In the genomic region with DNA sequence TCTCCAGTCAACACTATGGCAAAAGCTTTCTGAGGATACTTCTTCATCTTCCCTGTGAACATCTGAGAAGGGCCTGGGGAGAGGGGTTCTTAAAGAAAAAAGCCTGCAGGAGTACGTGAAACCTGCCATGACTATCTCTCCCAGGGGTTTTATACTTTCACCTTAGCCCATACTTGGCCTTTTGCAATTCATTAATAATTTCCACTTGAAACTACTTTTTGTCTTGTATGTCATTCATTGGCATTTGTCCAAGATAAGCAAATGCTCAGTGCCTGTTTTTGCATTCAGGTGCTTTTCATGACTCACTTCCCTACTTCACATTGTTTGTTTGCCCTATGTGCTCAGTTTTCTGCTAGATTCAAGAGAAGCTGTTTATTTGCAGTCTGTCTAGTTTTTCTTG, we compare ENCODE assay signal across 9 cellular contexts.
A peak's percentile ranks its signal among the peaks of the same experiment; 100 is the strongest.
DNase-seq lines count a peak whose midpoint lies in the region; ATAC-seq and TF ChIP-seq lines count a peak whose summit lies in the region.
"Had no signal": no experiment of that assay in that cellular context is flagged by ENCODE, and none has a peak within 500 bp of the region (broad histone marks: within the 10 kb centered on the region; RNA-seq: fewer than 3 reads in every experiment).

No MANE protein-coding gene starts in this region.

- peak; percentile 92 for ATAC-seq in HG03064 (IDR thresholded peaks at IDR 0.05; ENCODE audit: low read depth, unreplicated experiment)

- peaks cover 5% of the 10 kb centered on the region for H3K9me3 Mint-ChIP-seq in activated CD4-positive, alpha-beta memory T cell treated with anti-CD3 and anti-CD28 coated beads, Interleukin-2, amount 10 ng/mL, durations not matched to agents 7 days and 5 days
- peaks cover 17% of the 10 kb centered on the region for H3K9me3 Mint-ChIP-seq in activated CD4-positive, alpha-beta memory T cell treated with anti-CD3 and anti-CD28 coated beads for 36 hours
- peaks cover 20% of the 10 kb centered on the region for H3K9me3 Mint-ChIP-seq in nephron progenitor cell

- peaks cover 2% of the 10 kb centered on the region for H3K36me3 Mint-ChIP-seq in activated CD4-positive, alpha-beta memory T cell treated with anti-CD3 and anti-CD28 coated beads, Interleukin-2, amount 10 ng/mL, durations not matched to agents 7 days and 5 days (ENCODE audit: low read depth)
- peaks cover 3% of the 10 kb centered on the region for H3K36me3 Mint-ChIP-seq in activated CD4-positive, alpha-beta memory T cell treated with anti-CD3 and anti-CD28 coated beads for 36 hours
- no peaks in the 10 kb centered on the region for H3K36me3 Mint-ChIP-seq in nephron progenitor cell (ENCODE audit: low read depth)

- CTCF ChIA-PET in activated CD4-positive, alpha-beta memory T cell treated with anti-CD3 and anti-CD28 coated beads, Interleukin-2, amount 10 ng/mL, durations not matched to agents 7 days and 5 days (lab: Charles Lee) = no interaction called here
- CTCF ChIA-PET in activated CD4-positive, alpha-beta memory T cell treated with anti-CD3 and anti-CD28 coated beads for 36 hours (lab: Charles Lee) = no interaction called here

- peaks cover 10% of the 10 kb centered on the region for H3K4me1 Mint-ChIP-seq in activated CD4-positive, alpha-beta memory T cell treated with anti-CD3 and anti-CD28 coated beads, Interleukin-2, amount 10 ng/mL, durations not matched to agents 7 days and 5 days
- H3K4me1 Mint-ChIP-seq in activated CD4-positive, alpha-beta memory T cell treated with anti-CD3 and anti-CD28 coated beads for 36 hours (ENCODE audit: low read depth) = peaks cover 12% of the 10 kb centered on the region
- H3K4me1 Mint-ChIP-seq in nephron progenitor cell = no peaks in the 10 kb centered on the region

- no peak overlapping the region for H3K4me3 Mint-ChIP-seq in activated CD4-positive, alpha-beta memory T cell treated with anti-CD3 and anti-CD28 coated beads, Interleukin-2, amount 10 ng/mL, durations not matched to agents 7 days and 5 days
- H3K4me3 Mint-ChIP-seq in activated CD4-positive, alpha-beta memory T cell treated with anti-CD3 and anti-CD28 coated beads for 36 hours = no peak overlapping the region
- no peak overlapping the region for H3K4me3 Mint-ChIP-seq in nephron progenitor cell

- POLR2A ChIA-PET in activated CD4-positive, alpha-beta memory T cell treated with anti-CD3 and anti-CD28 coated beads, Interleukin-2, amount 10 ng/mL, durations not matched to agents 7 days and 5 days (lab: Charles Lee) = no interaction called here
- POLR2A ChIA-PET in activated CD4-positive, alpha-beta memory T cell treated with anti-CD3 and anti-CD28 coated beads for 36 hours (lab: Charles Lee) = no interaction called here

- DNase-seq in activated CD4-positive, alpha-beta memory T cell treated with anti-CD3 and anti-CD28 coated beads, Interleukin-2, amount 10 ng/mL, durations not matched to agents 7 days and 5 days = no peak
- DNase-seq in activated CD4-positive, alpha-beta memory T cell treated with anti-CD3 and anti-CD28 coated beads for 36 hours = no peak
- DNase-seq in NCI-H2171 treated with DMSO at 0.1 percent for 48 hours (lab: John Stamatoyannopoulos, UW) = peak; percentile 96
- peak; percentile 98 for DNase-seq in fibroblast of mammary gland (ENCODE audit: low read depth)
- no peak for DNase-seq in GM19238 (ENCODE audit: insufficient read length, low spot score)
- DNase-seq in activated naive CD4-positive, alpha-beta T cell treated with anti-CD3 and anti-CD28 coated beads, Interleukin-2, amount 50 U/mL, for 16 hours = no peak
- DNase-seq in nephron progenitor cell = no peak

- peak overlapping the region; percentile 31 for H3K27ac Mint-ChIP-seq in activated CD4-positive, alpha-beta memory T cell treated with anti-CD3 and anti-CD28 coated beads, Interleukin-2, amount 10 ng/mL, durations not matched to agents 7 days and 5 days
- no peak overlapping the region for H3K27ac Mint-ChIP-seq in activated CD4-positive, alpha-beta memory T cell treated with anti-CD3 and anti-CD28 coated beads for 36 hours
- H3K27ac Mint-ChIP-seq in nephron progenitor cell = no peak overlapping the region

- H3K27me3 Mint-ChIP-seq in activated CD4-positive, alpha-beta memory T cell treated with anti-CD3 and anti-CD28 coated beads, Interleukin-2, amount 10 ng/mL, durations not matched to agents 7 days and 5 days = no peaks in the 10 kb centered on the region
- H3K27me3 Mint-ChIP-seq in activated CD4-positive, alpha-beta memory T cell treated with anti-CD3 and anti-CD28 coated beads for 36 hours = no peaks in the 10 kb centered on the region
- H3K27me3 Mint-ChIP-seq in nephron progenitor cell (ENCODE audit: low read depth, poor library complexity) = no peaks in the 10 kb centered on the region

- intact Hi-C loops in activated CD4-positive, alpha-beta memory T cell treated with anti-CD3 and anti-CD28 coated beads for 36 hours (cut with micrococcal nuclease) = loop anchor here (2.0 kb wide), 1 partner anchor 70 kb away; no protein-coding TSS in a partner anchor

- TF ChIP-seq CTCF in fibroblast of mammary gland (conservative IDR thresholded peaks at IDR 0.05; ENCODE audit: control insufficient read depth, insufficient read depth, low read depth, low read length) (no peak), nephron progenitor cell (IDR thresholded peaks at IDR 0.05) (no peak)

- no peak overlapping the region for H3K4me3 ChIP-seq in fibroblast of mammary gland (ENCODE audit: control insufficient read depth, low read depth, low read length)
- H3K4me3 ChIP-seq: BLaER1 treated with 17β-estradiol and CSF1 and Interleukin-3, amounts not matched to agents 10 nM and 100 nM had no signal

Comparison
In these comparisons a context has a peak if more than half of its experiments do, and no peak if none do; other contexts are left out.
1. DNase-seq: peak in NCI-H2171 treated with DMSO at 0.1 percent for 48 hours (single experiment) and fibroblast of mammary gland (single experiment); none in activated CD4-positive, alpha-beta memory T cell treated with anti-CD3 and anti-CD28 coated beads, Interleukin-2, amount 10 ng/mL, durations not matched to agents 7 days and 5 days (single experiment), activated CD4-positive, alpha-beta memory T cell treated with anti-CD3 and anti-CD28 coated beads for 36 hours (single experiment), GM19238 (single experiment), activated naive CD4-positive, alpha-beta T cell treated with anti-CD3 and anti-CD28 coated beads, Interleukin-2, amount 50 U/mL, for 16 hours (single experiment) and nephron progenitor cell (single experiment).